In genomic region chr3:193046369-193046768, GRCh38 we compare ENCODE assay signal across 25 cellular contexts.
"Had no signal": no experiment of that assay in that cellular context is flagged by ENCODE, and none has a peak within 500 bp of the region (broad histone marks: within the 10 kb centered on the region; RNA-seq: fewer than 3 reads in every experiment).

No MANE protein-coding gene starts in this region.

- DNase-seq: activated B cell treated with CpG ODN at 0.5 μM for 24 hours; activated CD4-positive, alpha-beta T cell treated with anti-CD3 and anti-CD28 coated beads, Interleukin-2, amount 50 U/mL, for 1 hour; activated CD8-positive, alpha-beta T cell treated with anti-CD3 and anti-CD28 coated beads for 36 hours; activated naive CD4-positive, alpha-beta T cell; activated T-cell treated with anti-CD3 and anti-CD28 coated beads, Interleukin-2, amount 50 U/mL, for 72 hours; anterior cingulate cortex; effector CD4-positive, alpha-beta T cell; esophagus squamous epithelium; foreskin melanocyte; heart right ventricle; kidney glomerular epithelial cell; left ventricle myocardium superior; mammary epithelial cell; naive B cell; nephron progenitor cell; ovary; stimulated activated CD4-positive, alpha-beta T cell treated with anti-CD3 and anti-CD28 coated beads, Interleukin-2, amount 100 ng/mL, for 48 hours; stimulated activated naive CD8-positive, alpha-beta T cell treated with anti-CD3 and anti-CD28 coated beads, Interleukin-15, Interleukin-2, amounts not matched to agents 100 U/mL and 50 U/mL, for 24 hours; T-cell; testis; transverse colon had no signal

- H3K36me3 Mint-ChIP-seq: activated naive CD4-positive, alpha-beta T cell treated with anti-CD3 and anti-CD28 coated beads, Interleukin-2, amount 50 U/mL, for 72 hours; naive B cell; T-cell had no signal

- H3K9me3 ChIP-seq: esophagus squamous epithelium, heart right ventricle, ovary, testis, transverse colon had no signal

- H3K4me1 ChIP-seq: esophagus squamous epithelium, heart right ventricle, testis, transverse colon had no signal

- H3K36me3 ChIP-seq: esophagus squamous epithelium, heart right ventricle, ovary, transverse colon had no signal

- H3K4me1 Mint-ChIP-seq: activated B cell treated with CpG ODN at 0.5 μM for 24 hours; central memory CD8-positive, alpha-beta T cell; naive B cell; T-cell had no signal

- H3K4me3 ChIP-seq: esophagus squamous epithelium, heart right ventricle, ovary, testis, transverse colon had no signal

- H3K27me3 ChIP-seq: esophagus squamous epithelium, heart right ventricle, ovary, testis, transverse colon had no signal

- H3K4me3 Mint-ChIP-seq: activated B cell treated with CpG ODN at 0.5 μM for 24 hours; activated CD8-positive, alpha-beta T cell treated with anti-CD3 and anti-CD28 coated beads for 36 hours; activated T-cell treated with anti-CD3 and anti-CD28 coated beads, Interleukin-2, amount 50 U/mL, for 72 hours; central memory CD8-positive, alpha-beta T cell; dendritic cell treated with granulocyte-macrophage colony-stimulating factor and Interleukin-4, amounts not matched to agents 40 ng/mL and 50 ng/mL, for 4 days; nephron progenitor cell; T-cell had no signal

- H3K27me3 Mint-ChIP-seq: activated B cell treated with CpG ODN at 0.5 μM for 24 hours; central memory CD8-positive, alpha-beta T cell; naive B cell had no signal

- H3K27ac Mint-ChIP-seq: activated B cell treated with CpG ODN at 0.5 μM for 24 hours; activated CD8-positive, alpha-beta T cell treated with anti-CD3 and anti-CD28 coated beads for 36 hours; activated naive CD4-positive, alpha-beta T cell treated with anti-CD3 and anti-CD28 coated beads, Interleukin-2, amount 50 U/mL, for 72 hours; activated T-cell treated with anti-CD3 and anti-CD28 coated beads, Interleukin-2, amount 50 U/mL, for 72 hours; dendritic cell treated with granulocyte-macrophage colony-stimulating factor and Interleukin-4, amounts not matched to agents 40 ng/mL and 50 ng/mL, for 4 days; naive B cell; nephron progenitor cell; progenitor cell of endocrine pancreas; T-cell had no signal

- H3K9me3 Mint-ChIP-seq: activated B cell treated with CpG ODN at 0.5 μM for 24 hours; activated CD8-positive, alpha-beta T cell treated with anti-CD3 and anti-CD28 coated beads for 36 hours; activated naive CD4-positive, alpha-beta T cell treated with anti-CD3 and anti-CD28 coated beads, Interleukin-2, amount 50 U/mL, for 72 hours; activated T-cell treated with anti-CD3 and anti-CD28 coated beads, Interleukin-2, amount 50 U/mL, for 72 hours; central memory CD8-positive, alpha-beta T cell; dendritic cell treated with granulocyte-macrophage colony-stimulating factor and Interleukin-4, amounts not matched to agents 40 ng/mL and 50 ng/mL, for 4 days; naive B cell; nephron progenitor cell; T-cell had no signal

- ATAC-seq: activated CD8-positive, alpha-beta T cell treated with anti-CD3 and anti-CD28 coated beads for 36 hours; activated naive CD4-positive, alpha-beta T cell treated with anti-CD3 and anti-CD28 coated beads, Interleukin-2, amount 50 U/mL, for 72 hours; activated T-cell treated with anti-CD3 and anti-CD28 coated beads, Interleukin-2, amount 50 U/mL, for 72 hours; heart right ventricle; left ventricle myocardium superior; stimulated activated naive CD8-positive, alpha-beta T cell treated with anti-CD3 and anti-CD28 coated beads, Interleukin-15, Interleukin-2, amounts not matched to agents 100 U/mL and 50 U/mL, for 24 hours; T-cell had no signal
